25 cellular contexts compared by ENCODE assay signal in genomic region chr11:69771466-69771865, GRCh38. TPM values are rescaled to one million over a fixed set of nuclear protein-coding genes. Genes with fewer than 3 reads are reported as not detected.
"Had no signal": no experiment of that assay in that cellular context is flagged by ENCODE, and none has a peak within 500 bp of the region (broad histone marks: within the 10 kb centered on the region; RNA-seq: fewer than 3 reads in every experiment).

No MANE protein-coding gene starts in this region.

- H3K4me1 Mint-ChIP-seq: naive thymus-derived CD8-positive, alpha-beta T cell; neural crest cell; stimulated activated naive CD8-positive, alpha-beta T cell treated with anti-CD3 and anti-CD28 coated beads, Interleukin-15, amount 100 ng/mL, for 72 hours had no signal

- H3K27ac Mint-ChIP-seq: effector memory CD8-positive, alpha-beta T cell; naive thymus-derived CD8-positive, alpha-beta T cell; stimulated activated naive B cell treated with anti-CD40 and anti-IgM and Interleukin-4, amounts not matched to agents 10 μg/mL and 1 μg/mL and 100 μg/mL, for 72 hours; stimulated activated naive CD8-positive, alpha-beta T cell treated with anti-CD3 and anti-CD28 coated beads, Interleukin-15, amount 100 ng/mL, for 72 hours had no signal

- H3K27me3 ChIP-seq: testis had no signal

- H3K4me1 ChIP-seq: pancreas, prostate gland, testis, upper lobe of right lung, vagina had no signal

- H3K9me3 ChIP-seq: esophagus squamous epithelium, pancreas, prostate gland, right lobe of liver, testis, upper lobe of right lung, vagina had no signal

- H3K36me3 Mint-ChIP-seq: naive thymus-derived CD8-positive, alpha-beta T cell; stimulated activated naive B cell treated with anti-CD40 and anti-IgM and Interleukin-4, amounts not matched to agents 10 μg/mL and 1 μg/mL and 100 μg/mL, for 72 hours had no signal

- H3K36me3 ChIP-seq: esophagus squamous epithelium, pancreas, prostate gland, right lobe of liver, tibial nerve, upper lobe of right lung, vagina had no signal

- H3K27ac ChIP-seq: esophagus squamous epithelium, pancreas, prostate gland, right lobe of liver, testis, tibial nerve, upper lobe of right lung, vagina had no signal

- H3K4me3 Mint-ChIP-seq: effector memory CD8-positive, alpha-beta T cell; naive thymus-derived CD8-positive, alpha-beta T cell; neural crest cell; stimulated activated naive B cell treated with anti-CD40 and anti-IgM and Interleukin-4, amounts not matched to agents 10 μg/mL and 1 μg/mL and 100 μg/mL, for 72 hours; stimulated activated naive CD8-positive, alpha-beta T cell treated with anti-CD3 and anti-CD28 coated beads, Interleukin-15, amount 100 ng/mL, for 72 hours had no signal

- ATAC-seq: effector memory CD8-positive, alpha-beta T cell; naive thymus-derived CD8-positive, alpha-beta T cell; pancreas; right lobe of liver; stimulated activated naive B cell treated with anti-CD40 and anti-IgM and Interleukin-4, amounts not matched to agents 10 μg/mL and 1 μg/mL and 100 μg/mL, for 72 hours; stimulated activated naive CD8-positive, alpha-beta T cell treated with anti-CD3 and anti-CD28 coated beads, Interleukin-15, amount 100 ng/mL, for 72 hours; upper lobe of right lung had no signal

- H3K9me3 Mint-ChIP-seq: effector memory CD8-positive, alpha-beta T cell; neural crest cell; stimulated activated naive B cell treated with anti-CD40 and anti-IgM and Interleukin-4, amounts not matched to agents 10 μg/mL and 1 μg/mL and 100 μg/mL, for 72 hours; stimulated activated naive CD8-positive, alpha-beta T cell treated with anti-CD3 and anti-CD28 coated beads, Interleukin-15, amount 100 ng/mL, for 72 hours had no signal

- H3K4me3 ChIP-seq: esophagus squamous epithelium, pancreas, prostate gland, right lobe of liver, testis, tibial nerve, upper lobe of right lung, vagina had no signal

- DNase-seq: effector memory CD8-positive, alpha-beta T cell; esophagus squamous epithelium; foreskin fibroblast; kidney glomerular epithelial cell; mesendoderm; nucleus accumbens; pancreas; retina; right lobe of liver; stimulated activated CD4-positive, alpha-beta T cell treated with anti-CD3 and anti-CD28 coated beads, Interleukin-2, amount 100 ng/mL, for 24 hours; stimulated activated CD4-positive, alpha-beta T cell treated with anti-CD3 and anti-CD28 coated beads, Interleukin-4, amount 100 ng/mL, for 4 hours; stimulated activated naive B cell treated with anti-CD40 and anti-IgM and Interleukin-4, amounts not matched to agents 10 μg/mL and 1 μg/mL and 100 μg/mL, for 72 hours; stimulated activated naive CD8-positive, alpha-beta T cell treated with anti-CD3 and anti-CD28 coated beads, Interleukin-15, amount 100 ng/mL, for 72 hours; testis; upper lobe of right lung had no signal

RNA-seq across cellular contexts. Expression of gene FGF4, which starts 3.7 kb away (rescaled TPM):
- total RNA-seq: epithelial cell of proximal tubule; esophagus squamous epithelium; liver; lung microvascular endothelial cell; naive thymus-derived CD8-positive, alpha-beta T cell; neural crest cell; pancreas; right lobe of liver; subcutaneous adipose tissue; upper lobe of right lung; vagina had no signal
- polyA plus RNA-seq: liver; naive thymus-derived CD8-positive, alpha-beta T cell; pancreas had no signal

RNA-seq across cellular contexts. Expression of gene FGF3, which starts 47.8 kb away (rescaled TPM):
- total RNA-seq: epithelial cell of proximal tubule; esophagus squamous epithelium; liver; lung microvascular endothelial cell; naive thymus-derived CD8-positive, alpha-beta T cell; neural crest cell; pancreas; prostate gland; right lobe of liver; skeletal muscle tissue; subcutaneous adipose tissue; tibial nerve; upper lobe of right lung; vagina had no signal
- polyA plus RNA-seq: liver; naive thymus-derived CD8-positive, alpha-beta T cell; pancreas had no signal
